In the genomic region with DNA sequence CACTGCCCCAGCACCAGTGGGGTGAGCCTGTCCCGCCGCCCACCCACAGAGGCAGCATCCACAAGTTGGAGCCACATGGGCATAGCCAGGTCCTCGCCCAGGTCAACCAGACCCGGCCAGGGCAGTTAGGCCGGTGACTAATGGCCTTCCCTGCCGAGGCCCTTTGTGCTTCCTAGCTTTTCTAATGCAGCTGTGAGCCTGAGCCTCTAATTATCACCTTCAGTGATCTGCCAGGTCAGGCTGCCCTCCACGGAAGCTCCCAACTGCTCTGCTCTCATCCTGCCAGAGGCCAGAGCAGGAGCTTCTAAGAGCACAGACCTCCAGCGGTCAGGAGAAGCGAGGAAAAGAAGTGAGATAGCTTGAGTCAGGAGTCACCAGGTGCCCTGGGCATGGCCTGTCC, we compare ENCODE assay signal across 30 cellular contexts.
"Had no signal": no experiment of that assay in that cellular context is flagged by ENCODE, and none has a peak within 500 bp of the region (broad histone marks: within the 10 kb centered on the region; RNA-seq: fewer than 3 reads in every experiment).

No MANE protein-coding gene starts in this region.

- H3K9me3 ChIP-seq: adrenal gland, ascending aorta, pancreas, prostate gland, uterus had no signal

- H3K4me1 ChIP-seq: adrenal gland, ascending aorta, left lung, lower lobe of right lung, pancreas, prostate gland, uterus had no signal

- H3K27ac Mint-ChIP-seq: activated naive CD4-positive, alpha-beta T cell treated with anti-CD3 and anti-CD28 coated beads for 36 hours; activated naive CD8-positive, alpha-beta T cell treated with anti-CD3 and anti-CD28 coated beads for 36 hours; nephron; stimulated activated naive CD8-positive, alpha-beta T cell treated with anti-CD3 and anti-CD28 coated beads, Interleukin-15, Interleukin-2, amounts not matched to agents 100 ng/mL and 50 ng/mL, for 24 hours; T-helper 2 cell treated with Interferon-gamma antibody and Interleukin-4, amounts not matched to agents 5 μg/mL and 100 μg/mL, for 36 hours; type B pancreatic cell had no signal

- H3K27ac ChIP-seq: adrenal gland, ascending aorta, left lung, lower lobe of right lung, pancreas, prostate gland, skin epidermis, uterus had no signal

- ATAC-seq: esophagus mucosa, left lung, lower lobe of right lung, mucosa of descending colon, pancreas, sciatic nerve had no signal

- H3K27me3 Mint-ChIP-seq: activated naive CD8-positive, alpha-beta T cell treated with anti-CD3 and anti-CD28 coated beads for 36 hours; stimulated activated naive CD8-positive, alpha-beta T cell treated with anti-CD3 and anti-CD28 coated beads, Interleukin-15, Interleukin-2, amounts not matched to agents 100 ng/mL and 50 ng/mL, for 24 hours; type B pancreatic cell had no signal

- DNase-seq: activated CD4-positive, alpha-beta T cell treated with anti-CD3 and anti-CD28 coated beads for 4 hours; activated CD4-positive, alpha-beta T cell treated with anti-CD3 and anti-CD28 coated beads, Interleukin-2, amount 50 U/mL, for 4 hours; activated effector memory CD4-positive, alpha-beta T cell treated with anti-CD3 and anti-CD28 coated beads, Interleukin-2, amount 50 U/mL, for 16 hours; activated naive CD4-positive, alpha-beta T cell treated with anti-CD3 and anti-CD28 coated beads for 36 hours; activated naive CD8-positive, alpha-beta T cell treated with anti-CD3 and anti-CD28 coated beads for 36 hours; activated T-cell treated with anti-CD3 and anti-CD28 coated beads for 4 hours; adrenal gland; foreskin fibroblast; head of caudate nucleus; hypothalamus; left lung; lower lobe of right lung; mucosa of descending colon; nucleus accumbens; retina; stimulated activated CD4-positive, alpha-beta T cell treated with anti-CD3 and anti-CD28 coated beads, Interleukin-12 subunit alpha, Interleukin-12 subunit beta, amount 100 ng/mL, for 4 hours; stimulated activated CD4-positive, alpha-beta T cell treated with anti-CD3 and anti-CD28 coated beads, Interleukin-4, amount 100 ng/mL, for 1 hour; substantia nigra; uterus had no signal

- H3K36me3 ChIP-seq: adrenal gland, ascending aorta, left lung, lower lobe of right lung, pancreas, prostate gland, uterus had no signal

- H3K27me3 ChIP-seq: adrenal gland, ascending aorta, pancreas, uterus had no signal

- H3K4me3 ChIP-seq: adrenal gland, ascending aorta, left lung, lower lobe of right lung, mucosa of descending colon, pancreas, prostate gland, skin epidermis, uterus had no signal

- H3K4me1 Mint-ChIP-seq: activated naive CD8-positive, alpha-beta T cell treated with anti-CD3 and anti-CD28 coated beads for 36 hours; nephron had no signal

- H3K9me3 Mint-ChIP-seq: activated naive CD4-positive, alpha-beta T cell treated with anti-CD3 and anti-CD28 coated beads for 36 hours; activated naive CD8-positive, alpha-beta T cell treated with anti-CD3 and anti-CD28 coated beads for 36 hours; stimulated activated naive CD8-positive, alpha-beta T cell treated with anti-CD3 and anti-CD28 coated beads, Interleukin-15, Interleukin-2, amounts not matched to agents 100 ng/mL and 50 ng/mL, for 24 hours; T-helper 2 cell treated with Interferon-gamma antibody and Interleukin-4, amounts not matched to agents 5 μg/mL and 100 μg/mL, for 36 hours; type B pancreatic cell had no signal

- H3K4me3 Mint-ChIP-seq: activated naive CD4-positive, alpha-beta T cell treated with anti-CD3 and anti-CD28 coated beads for 36 hours; activated naive CD8-positive, alpha-beta T cell treated with anti-CD3 and anti-CD28 coated beads for 36 hours; brain; nephron; stimulated activated naive CD8-positive, alpha-beta T cell treated with anti-CD3 and anti-CD28 coated beads, Interleukin-15, Interleukin-2, amounts not matched to agents 100 ng/mL and 50 ng/mL, for 24 hours; T-helper 2 cell treated with Interferon-gamma antibody and Interleukin-4, amounts not matched to agents 5 μg/mL and 100 μg/mL, for 36 hours; type B pancreatic cell had no signal

- H3K36me3 Mint-ChIP-seq: activated naive CD8-positive, alpha-beta T cell treated with anti-CD3 and anti-CD28 coated beads for 36 hours; brain; type B pancreatic cell had no signal
